27 cellular contexts compared by ENCODE assay signal in the genomic region with DNA sequence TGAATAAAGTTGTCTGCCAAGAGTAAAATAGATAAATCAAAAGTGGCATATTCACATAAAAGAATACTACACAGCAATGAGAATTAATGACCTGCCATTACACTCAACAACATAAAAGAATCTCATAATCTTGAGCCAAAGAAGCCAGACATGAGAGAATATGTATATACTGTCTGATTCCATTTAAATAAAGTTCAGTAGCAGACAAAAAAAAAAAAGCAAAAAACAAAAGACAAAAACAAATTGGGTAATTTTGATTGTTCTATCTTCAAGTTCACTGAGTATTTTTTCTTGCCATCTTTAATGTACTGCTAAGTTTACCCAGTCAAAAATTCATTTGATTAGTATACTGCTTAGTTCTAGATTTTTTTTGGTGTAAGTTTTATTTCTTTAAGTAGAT.
"Had no signal": no experiment of that assay in that cellular context is flagged by ENCODE, and none has a peak within 500 bp of the region (broad histone marks: within the 10 kb centered on the region; RNA-seq: fewer than 3 reads in every experiment).

No MANE protein-coding gene starts in this region.

- H3K27ac ChIP-seq: stomach, suprapubic skin, testis, thoracic aorta, thyroid gland, tibial artery, tibial nerve, transverse colon, upper lobe of left lung, upper lobe of right lung, uterus, vagina had no signal

- H3K36me3 ChIP-seq: stomach, suprapubic skin, thoracic aorta, thyroid gland, tibial artery, tibial nerve, transverse colon, upper lobe of left lung, upper lobe of right lung, uterus, vagina had no signal

- H3K27me3 ChIP-seq: stomach, suprapubic skin, testis, thyroid gland, tibial artery, tibial nerve, transverse colon, upper lobe of left lung, upper lobe of right lung, uterus, vagina had no signal

- H3K4me3 ChIP-seq: stomach, suprapubic skin, testis, thoracic aorta, thyroid gland, tibial artery, tibial nerve, transverse colon, upper lobe of left lung, upper lobe of right lung, uterus, vagina had no signal

- ATAC-seq: stimulated activated effector memory CD8-positive, alpha-beta T cell treated with anti-CD3 and anti-CD28 coated beads, Interleukin-12 subunit alpha, Interleukin-12 subunit beta, amount 100 ng/mL, for 72 hours; stimulated activated memory B cell treated with anti-CD40 and anti-IgM and Interleukin-4, amounts not matched to agents 10 μg/mL and 1 μg/mL and 100 μg/mL, for 72 hours; stimulated activated naive B cell treated with anti-CD40 and anti-IgM and Interleukin-4, amounts not matched to agents 10 μg/mL and 1 μg/mL and 100 μg/mL, for 72 hours; stimulated activated naive CD8-positive, alpha-beta T cell treated with anti-CD3 and anti-CD28 coated beads, Interleukin-15, amount 100 ng/mL, for 72 hours; stimulated activated naive CD8-positive, alpha-beta T cell treated with anti-CD3 and anti-CD28 coated beads, Interleukin-15, Interleukin-2, amounts not matched to agents 100 U/mL and 50 U/mL, for 24 hours; upper lobe of right lung had no signal

- H3K9me3 ChIP-seq: suprapubic skin, testis, thoracic aorta, thyroid gland, tibial artery, tibial nerve, transverse colon, upper lobe of left lung, upper lobe of right lung, uterus, vagina had no signal

- FAIRE-seq: urothelium cell line had no signal

- H3K4me1 ChIP-seq: stomach, suprapubic skin, testis, thyroid gland, tibial artery, tibial nerve, transverse colon, upper lobe of left lung, upper lobe of right lung, uterus, vagina had no signal

- DNase-seq: stimulated activated CD4-positive, alpha-beta T cell treated with anti-CD3 and anti-CD28 coated beads, Interleukin-2, amount 100 ng/mL, for 48 hours; stimulated activated CD4-positive, alpha-beta T cell treated with anti-CD3 and anti-CD28 coated beads, Interleukin-4, amount 100 ng/mL, for 1 hour; stimulated activated CD4-positive, alpha-beta T cell treated with anti-CD3 and anti-CD28 coated beads, Interleukin-4, amount 100 ng/mL, for 24 hours; stimulated activated CD4-positive, alpha-beta T cell treated with anti-CD3 and anti-CD28 coated beads, Interleukin-4, amount 100 ng/mL, for 4 hours; stimulated activated CD8-positive, alpha-beta memory T cell treated with anti-CD3 and anti-CD28 coated beads, Interleukin-4, amount 100 ng/mL, for 48 hours; stimulated activated naive B cell treated with anti-CD40 and anti-IgM and Interleukin-4, amounts not matched to agents 10 μg/mL and 1 μg/mL and 100 μg/mL, for 72 hours; stimulated activated naive CD4-positive, alpha-beta T cell; stimulated activated naive CD4-positive, alpha-beta T cell treated with Interleukin-2 at 50 U/mL for 16 hours; stimulated activated naive CD8-positive, alpha-beta T cell treated with anti-CD3 and anti-CD28 coated beads, Interleukin-15, amount 100 ng/mL, for 72 hours; stimulated activated naive CD8-positive, alpha-beta T cell treated with anti-CD3 and anti-CD28 coated beads, Interleukin-15, Interleukin-2, amounts not matched to agents 100 U/mL and 50 U/mL, for 24 hours; stomach; substantia nigra; testis; thyroid gland; tibial artery; transverse colon; trophoblast cell; upper lobe of left lung; upper lobe of right lung; uterus had no signal
